Comparison of ENCODE assay signal across 1 cellular context in genomic region chr6:31321820-31322219, GRCh38.
A peak's percentile ranks its signal among the peaks of the same experiment; 100 is the strongest.
TF ChIP-seq lines count a peak whose summit lies in the region.

No MANE protein-coding gene starts in this region.

TF ChIP-seq in HEK293, 187 proteins besides CTCF, POLR2A, EP300 and RAD21:
- no peak for TF ChIP-seq BCL6B (tag by site-specific recombination; IDR thresholded peaks at IDR 0.05)
- TF ChIP-seq ZNF354C (tag by site-specific recombination; IDR thresholded peaks at IDR 0.05; ENCODE audit: borderline replicate concordance, low read depth) = no peak
- TF ChIP-seq SCRT2 (tag by site-specific recombination; IDR thresholded peaks at IDR 0.05) = peak; percentile 59
